ENCODE assay signal across 12 cellular contexts in genomic region chr10:7085913-7086589, GRCh38.
A peak's percentile ranks its signal among the peaks of the same experiment; 100 is the strongest.
DNase-seq lines count a peak whose midpoint lies in the region; ATAC-seq, FAIRE-seq and TF ChIP-seq lines count a peak whose summit lies in the region.
"Had no signal": no experiment of that assay in that cellular context is flagged by ENCODE, and none has a peak within 500 bp of the region (broad histone marks: within the 10 kb centered on the region; RNA-seq: fewer than 3 reads in every experiment).

No MANE protein-coding gene starts in this region.

- intact Hi-C loops in pancreas (cut with DNase I) (no loop called here), ovary (cut with DNase I) (no loop called here), colonic mucosa (cut with DNase I) (no loop called here)

- H3K36me3 ChIP-seq in pancreas (no peaks in the 10 kb centered on the region), ovary (no peaks in the 10 kb centered on the region), colonic mucosa (no peaks in the 10 kb centered on the region)

- H3K9me3 ChIP-seq in pancreas: no peaks in the 10 kb centered on the region
- no peaks in the 10 kb centered on the region for H3K9me3 ChIP-seq in ovary
- no peaks in the 10 kb centered on the region for H3K9me3 ChIP-seq in colonic mucosa

- ATAC-seq in pancreas: peak in 3 of 4 donors; percentile 41 to 56 (median 52)
- ATAC-seq: stimulated activated memory B cell treated with anti-CD40 and anti-IgM and Interleukin-4, amounts not matched to agents 10 μg/mL and 1 μg/mL and 100 μg/mL, for 72 hours had no signal

- no peaks in the 10 kb centered on the region for H3K27me3 ChIP-seq in pancreas
- no peaks in the 10 kb centered on the region for H3K27me3 ChIP-seq in ovary
- no peaks in the 10 kb centered on the region for H3K27me3 ChIP-seq in colonic mucosa

- DNase-seq in COLO829 (ENCODE audit: low spot score) (peak; percentile 84), NB4 (ENCODE audit: low read depth) (peak; percentile 53), foreskin melanocyte (peak; percentile 70), pancreas (no peak), ovary (no peak), GM12892 (ENCODE audit: insufficient read length) (no peak), NAMALWA (ENCODE audit: low spot score) (no peak), colonic mucosa (no peak)
- DNase-seq: activated B cell treated with CpG ODN at 0.5 μM for 24 hours; activated naive CD8-positive, alpha-beta T cell treated with anti-CD3 and anti-CD28 coated beads, Interleukin-2, amount 10 ng/mL, durations not matched to agents 7 days and 5 days had no signal

- 63 to 71% methylated on average over 14 of the region's 14 CpGs for WGBS in pancreas, 2 donors
- 68 to 75% (median 71%) methylated on average over 14 of the region's 14 CpGs for WGBS in ovary, 3 donors

- no peak for FAIRE-seq in pancreas (lab: Jason Lieb, UNC)
- no peak for FAIRE-seq in GM12892 (lab: Jason Lieb, UNC)

- H3K4me1 ChIP-seq in pancreas (peaks cover 0 to 5% (median 3%) of the 10 kb centered on the region in 3 donors), ovary (ENCODE audit: insufficient read depth) (no peaks in the 10 kb centered on the region), colonic mucosa (no peaks in the 10 kb centered on the region)
- H3K4me1 ChIP-seq: parathyroid adenoma had no signal

- TF ChIP-seq CTCF in NB4 (IDR thresholded peaks at IDR 0.05; ENCODE audit: low read depth, low read length): no peak
- no peak for TF ChIP-seq CTCF in pancreas (IDR thresholded peaks at IDR 0.05)
- no peak for TF ChIP-seq CTCF in ovary (IDR thresholded peaks at IDR 0.05)
- TF ChIP-seq CTCF in colonic mucosa (IDR thresholded peaks at IDR 0.05): no peak

- no peak overlapping the region for H3K27ac ChIP-seq in pancreas
- no peak overlapping the region for H3K27ac ChIP-seq in ovary
- H3K27ac ChIP-seq in colonic mucosa: no peak overlapping the region
- H3K27ac ChIP-seq: parathyroid adenoma had no signal

- no peak overlapping the region for H3K4me3 ChIP-seq in NB4 (ENCODE audit: low read depth, low read length)
- no peak overlapping the region for H3K4me3 ChIP-seq in pancreas
- H3K4me3 ChIP-seq in ovary: no peak overlapping the region
- H3K4me3 ChIP-seq in colonic mucosa: no peak overlapping the region

- no peak for TF ChIP-seq POLR2A in NB4 (IDR thresholded peaks at IDR 0.05; ENCODE audit: extremely low read depth, insufficient read length)
- TF ChIP-seq POLR2A in ovary (IDR thresholded peaks at IDR 0.05): no peak
- TF ChIP-seq POLR2A in GM12892 (IDR thresholded peaks at IDR 0.05; ENCODE audit: low read depth, low read length): no peak

- H3K9ac ChIP-seq in colonic mucosa (ENCODE audit: low read depth in 2 of 2, low read length in 2 of 2): no peak overlapping the region
- H3K9ac ChIP-seq: parathyroid adenoma had no signal

- TF ChIP-seq EP300 in ovary (IDR thresholded peaks at IDR 0.05): no peak

Comparison
In these comparisons a context has a peak if more than half of its experiments do, and no peak if none do; other contexts are left out.
1. DNase-seq: peak in COLO829 (single experiment), NB4 (single experiment) and foreskin melanocyte (single experiment); none in pancreas (0 of 6), ovary (0 of 5), GM12892 (single experiment), NAMALWA (single experiment) and colonic mucosa (single experiment).